In genomic region chr4:680091-680490, GRCh38 we compare ENCODE assay signal across 1 cellular context.
TF ChIP-seq lines count a peak whose summit lies in the region.

No MANE protein-coding gene starts in this region.

TF ChIP-seq in H1, 55 proteins besides CTCF, POLR2A, EP300 and RAD21:
- peak; percentile 81 for TF ChIP-seq E2F6 (IDR thresholded peaks at IDR 0.05)
- TF ChIP-seq SRF (IDR thresholded peaks at IDR 0.05; ENCODE audit: low read depth, low read length): no peak
- peak; percentile 74 for TF ChIP-seq MAX (IDR thresholded peaks at IDR 0.05)
- TF ChIP-seq SIX5 (IDR thresholded peaks at IDR 0.05; ENCODE audit: low read depth, low read length): no peak
